8 cellular contexts compared by ENCODE assay signal in the genomic region with DNA sequence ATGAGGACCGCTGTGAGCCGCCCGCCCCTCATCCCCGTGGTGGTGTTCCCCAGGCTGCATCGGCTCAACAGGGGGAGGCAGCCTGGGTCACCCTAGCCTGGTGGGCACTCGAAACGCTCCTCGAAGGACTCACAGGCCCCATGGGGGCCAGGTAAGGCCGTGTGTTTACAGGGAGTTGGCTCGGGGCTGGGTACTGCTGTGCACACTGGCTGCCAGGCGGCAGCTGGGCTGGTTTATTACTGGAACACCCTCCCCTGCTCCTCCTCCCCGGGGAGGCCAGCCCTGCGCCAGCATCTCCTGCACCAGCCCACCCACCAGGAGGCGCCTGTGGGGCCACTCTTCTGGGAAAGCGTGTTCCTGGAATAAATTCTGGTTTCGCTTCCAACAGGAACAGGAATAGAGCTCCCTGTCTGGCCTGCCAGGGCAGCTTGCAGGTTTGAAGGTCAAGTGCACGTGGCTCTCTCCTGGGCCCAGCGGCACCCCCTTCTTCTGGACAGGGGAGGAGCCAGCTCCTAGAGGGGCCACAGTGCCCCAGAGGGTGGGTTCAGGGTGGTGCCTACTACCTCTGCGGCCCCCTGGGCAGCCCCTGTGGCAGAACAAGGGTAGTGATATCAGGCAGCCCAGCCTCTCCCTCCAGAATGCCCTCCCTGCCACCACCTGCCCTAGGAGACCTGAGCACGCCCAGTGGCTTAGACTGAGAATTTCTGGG. TPM values are rescaled to one million over a fixed set of nuclear protein-coding genes. Genes with fewer than 3 reads are reported as not detected.
DNase-seq lines count a peak whose midpoint lies in the region; ATAC-seq, FAIRE-seq and TF ChIP-seq lines count a peak whose summit lies in the region.

No MANE protein-coding gene starts in this region.

- H3K18ac ChIP-seq in mesenchymal stem cell (ENCODE audit: low read depth in 1 of 2, low read length in 2 of 2) = peak overlapping the region in 1 of 2 experiments; percentile 58

- peak; percentile 41 for TF ChIP-seq CTCF in CD14-positive monocyte (IDR thresholded peaks at IDR 0.05)

- H3K79me1 ChIP-seq in mesenchymal stem cell (replicated peaks; ENCODE audit: low read length, poor library complexity, severe bottlenecking) = peaks cover 29% of the 10 kb centered on the region

- no peak overlapping the region for H2AK5ac ChIP-seq in mesenchymal stem cell (ENCODE audit: low read length, severe bottlenecking)

- peaks cover 6 to 23% of the 10 kb centered on the region in 2 experiments for H3K27me3 ChIP-seq in mesenchymal stem cell (ENCODE audit: control insufficient read depth in 1 of 2, insufficient read depth in 1 of 2, low read length in 2 of 2)

- H3K4me3 ChIP-seq in mesenchymal stem cell (ENCODE audit: insufficient read depth in 1 of 2, low read depth in 1 of 2, low read length in 2 of 2) = no peak overlapping the region

- H3K4me1 ChIP-seq in mesenchymal stem cell (ENCODE audit: control insufficient read depth, insufficient read depth, low read depth, low read length) = peaks cover 14% of the 10 kb centered on the region

- no peak overlapping the region for H2BK15ac ChIP-seq in mesenchymal stem cell (ENCODE audit: low read depth, poor library complexity, severe bottlenecking)

- no peak overlapping the region for H3K27ac Mint-ChIP-seq in CD14-positive monocyte

- peak overlapping the region; percentile 79 for H4K8ac ChIP-seq in mesenchymal stem cell (ENCODE audit: low read length)

- no peaks in the 10 kb centered on the region for H3K9me3 Mint-ChIP-seq in CD14-positive monocyte

- ATAC-seq in HG03175 (IDR thresholded peaks at IDR 0.05; ENCODE audit: unreplicated experiment) = no peak

- no peak for DNase-seq in CD14-positive monocyte (ENCODE audit: low spot score)
- DNase-seq in HPDE6-E6E7 (ENCODE audit: extremely low spot score) = peak; percentile 81
- DNase-seq in RCC 7860 (ENCODE audit: low spot score) = peak; percentile 40
- DNase-seq in dermis microvascular lymphatic vessel endothelial cell (ENCODE audit: low read depth in 2 of 2) = peak; percentile 68 to 78
- DNase-seq in mesenchymal stem cell = peak; percentile 76
- DNase-seq in T-helper 2 cell = no peak
- DNase-seq in stimulated activated naive CD4-positive, alpha-beta T cell treated with Interleukin-2 at 50 U/mL for 16 hours (lab: John Stamatoyannopoulos, UW) = no peak

- H3K4me2 ChIP-seq in mesenchymal stem cell (ENCODE audit: low read length, poor library complexity, severe bottlenecking) = no peak overlapping the region

- peaks cover 0 to 13% (median 8%) of the 10 kb centered on the region in 3 donors for H3K27me3 Mint-ChIP-seq in CD14-positive monocyte (ENCODE audit: low read depth in 3 of 3)

- H2BK12ac ChIP-seq in mesenchymal stem cell (ENCODE audit: low read length in 2 of 2) = peak overlapping the region in 1 of 2 experiments; percentile 64

- 82% methylated on average over 20 of the region's 20 CpGs for WGBS in mesenchymal stem cell

- H3K27ac ChIP-seq in mesenchymal stem cell (ENCODE audit: low read length, poor library complexity, severe bottlenecking) = no peak overlapping the region

- peak overlapping the region in 1 of 2 experiments; percentile 24 for H3K4ac ChIP-seq in mesenchymal stem cell (ENCODE audit: low read depth in 1 of 2, low read length in 2 of 2)

- H3K36me3 ChIP-seq in mesenchymal stem cell (ENCODE audit: control insufficient read depth in 1 of 2, insufficient read depth in 2 of 2, low read depth in 1 of 2, low read length in 2 of 2) = peaks cover 10 to 57% of the 10 kb centered on the region in 2 experiments

- H2BK120ac ChIP-seq in mesenchymal stem cell (ENCODE audit: low read depth, low read length) = no peak overlapping the region

- peak overlapping the region; percentile 54 for H4K91ac ChIP-seq in mesenchymal stem cell (ENCODE audit: low read length)

- no peak overlapping the region for H3K9ac ChIP-seq in mesenchymal stem cell (ENCODE audit: low read length)

- no peak overlapping the region for H3K23ac ChIP-seq in mesenchymal stem cell (ENCODE audit: low read length in 2 of 2)

- no peak overlapping the region for H3K4me3 Mint-ChIP-seq in CD14-positive monocyte

- peaks cover 8% of the 10 kb centered on the region for H3K4me1 Mint-ChIP-seq in CD14-positive monocyte

- peaks cover 12 to 19% of the 10 kb centered on the region in 2 donors for H3K36me3 Mint-ChIP-seq in CD14-positive monocyte

- no peak for FAIRE-seq in RCC 7860 (lab: Jason Lieb, UNC)

- H3K9me3 ChIP-seq in mesenchymal stem cell (ENCODE audit: control insufficient read depth, low read length) = no peaks in the 10 kb centered on the region

- no peak overlapping the region for H2BK5ac ChIP-seq in mesenchymal stem cell (ENCODE audit: low read depth, low read length, poor library complexity, severe bottlenecking)

- no peak overlapping the region for H2AFZ ChIP-seq in mesenchymal stem cell (ENCODE audit: low read depth, low read length)

- H3K14ac ChIP-seq in mesenchymal stem cell (ENCODE audit: low read length in 2 of 2) = peak overlapping the region in 1 of 2 experiments; percentile 76

- intact Hi-C loops in CD14-positive monocyte (cut with micrococcal nuclease) = loop anchor here in 1 of 2 donors (5.0 kb wide), 1 partner anchor 36 kb away; no protein-coding TSS in a partner anchor

RNA-seq across cellular contexts. Expression of a gene that starts 11.3 kb away (rescaled TPM):
- 10 to 100 TPM; 48.5 to 63.0 TPM for polyA plus RNA-seq in CD14-positive monocyte
- total RNA-seq in dermis microvascular lymphatic vessel endothelial cell = 81.8 and 133 TPM in 2 replicates
- 134 TPM for polyA plus RNA-seq in mesenchymal stem cell (2013, experiment 1 of 2)
- polyA plus RNA-seq in mesenchymal stem cell (2013, experiment 2 of 2) = 132 TPM

RNA-seq across cellular contexts. Expression of a gene that starts 13.1 kb away (rescaled TPM):
- under 1 TPM; 0.22 to 0.33 TPM for polyA plus RNA-seq in CD14-positive monocyte
- total RNA-seq in dermis microvascular lymphatic vessel endothelial cell = not detected in 2 replicates
- polyA plus RNA-seq in mesenchymal stem cell (2013, experiment 1 of 2) = 0.11 TPM
- polyA plus RNA-seq in mesenchymal stem cell (2013, experiment 2 of 2) = 0.12 TPM

RNA-seq across cellular contexts. Expression of a gene that starts 17.8 kb away (rescaled TPM):
- not detected for polyA plus RNA-seq in CD14-positive monocyte
- not detected in 2 replicates for total RNA-seq in dermis microvascular lymphatic vessel endothelial cell
- polyA plus RNA-seq in mesenchymal stem cell (2013, experiment 1 of 2) = not detected
- 0.03 TPM for polyA plus RNA-seq in mesenchymal stem cell (2013, experiment 2 of 2)

RNA-seq across cellular contexts. Expression of a gene that starts 38.6 kb away (rescaled TPM):
- 100 to 1,000 TPM; 291 to 297 TPM for polyA plus RNA-seq in CD14-positive monocyte
- 634 and 739 TPM in 2 replicates for total RNA-seq in dermis microvascular lymphatic vessel endothelial cell
- polyA plus RNA-seq in mesenchymal stem cell (2013, experiment 1 of 2) = 1,896 TPM
- 1,944 TPM for polyA plus RNA-seq in mesenchymal stem cell (2013, experiment 2 of 2)

RNA-seq across cellular contexts. Expression of a gene that starts 49.4 kb away (rescaled TPM):
- 10 to 100 TPM; 86.3 to 97.2 TPM for polyA plus RNA-seq in CD14-positive monocyte
- 97.7 and 157 TPM in 2 replicates for total RNA-seq in dermis microvascular lymphatic vessel endothelial cell
- polyA plus RNA-seq in mesenchymal stem cell (2013, experiment 1 of 2) = 494 TPM
- 496 TPM for polyA plus RNA-seq in mesenchymal stem cell (2013, experiment 2 of 2)

Comparison
In these comparisons a context has a peak if more than half of its experiments do, and no peak if none do; other contexts are left out.
1. DNase-seq: peak in HPDE6-E6E7 (single experiment), RCC 7860 (single experiment), dermis microvascular lymphatic vessel endothelial cell (2 of 2) and mesenchymal stem cell (single experiment); none in CD14-positive monocyte (single experiment), T-helper 2 cell (0 of 5) and stimulated activated naive CD4-positive, alpha-beta T cell treated with Interleukin-2 at 50 U/mL for 16 hours (single experiment).